29 cellular contexts compared by ENCODE assay signal in genomic region chr15:68367226-68367625, GRCh38.
DNase-seq lines count a peak whose midpoint lies in the region; ATAC-seq and TF ChIP-seq lines count a peak whose summit lies in the region.
"Had no signal": no experiment of that assay in that cellular context is flagged by ENCODE, and none has a peak within 500 bp of the region (broad histone marks: within the 10 kb centered on the region; RNA-seq: fewer than 3 reads in every experiment).

No MANE protein-coding gene starts in this region.

- dilution Hi-C loops in IMR-90 (cut with HindIII; ENCODE audit: low sequenced_read_pairs, unreplicated experiment): no loop called here

- ATAC-seq in IMR-90 (ENCODE audit: low read depth): no peak
- peak; percentile 57 for ATAC-seq in esophagus mucosa
- ATAC-seq in HG03439 (IDR thresholded peaks at IDR 0.05; ENCODE audit: unreplicated experiment): no peak
- ATAC-seq: activated CD8-positive, alpha-beta memory T cell treated with anti-CD3 and anti-CD28 coated beads, Interleukin-2, amount 10 ng/mL, durations not matched to agents 7 days and 5 days; activated T-cell treated with anti-CD3 and anti-CD28 coated beads, Interleukin-2, amount 50 U/mL, for 4 hours; body of pancreas; gastrocnemius medialis; lower lobe of right lung; natural killer cell; stimulated activated naive B cell treated with anti-CD40 and anti-IgM and Interleukin-4, amounts not matched to agents 10 μg/mL and 1 μg/mL and 100 μg/mL, for 72 hours had no signal

- TF ChIP-seq RAD21 in IMR-90 (IDR thresholded peaks at IDR 0.05; ENCODE audit: low read length): no peak

- DNase-seq in breast epithelium (ENCODE audit: low spot score in 2 of 2) (no peak), MCF 10A (ENCODE audit: unreplicated experiment) (no peak), IMR-90 (no peak), uterus (no peak), ureter (ENCODE audit: low spot score) (no peak)
- DNase-seq: activated CD4-positive, alpha-beta T cell treated with anti-CD3 and anti-CD28 coated beads, Interleukin-2, amount 50 U/mL, for 1 hour; activated CD8-positive, alpha-beta memory T cell treated with anti-CD3 and anti-CD28 coated beads, Interleukin-2, amount 10 ng/mL, durations not matched to agents 7 days and 5 days; activated T-cell treated with anti-CD3 and anti-CD28 coated beads, Interleukin-2, amount 50 U/mL, for 4 hours; BE2C; body of pancreas; cerebellar nuclear complex; DMS 273 treated with DMSO at 0.1 percent for 48 hours; gastrocnemius medialis; H7; lower lobe of right lung; natural killer cell; NCI-H1417 treated with DMSO at 0.1 percent for 48 hours; NCI-H345; SHP77; stimulated activated naive B cell treated with anti-CD40 and anti-IgM and Interleukin-4, amounts not matched to agents 10 μg/mL and 1 μg/mL and 100 μg/mL, for 72 hours; T-helper 9 cell had no signal

- no peaks in the 10 kb centered on the region for H3K27me3 Mint-ChIP-seq in MCF 10A (ENCODE audit: insufficient read depth, unreplicated experiment)

- H2BK120ac ChIP-seq in IMR-90 (ENCODE audit: low read depth, low read length): no peak overlapping the region

- no peak overlapping the region for H3K27ac Mint-ChIP-seq in MCF 10A (ENCODE audit: low read depth, unreplicated experiment)
- H3K27ac Mint-ChIP-seq: activated CD8-positive, alpha-beta memory T cell treated with anti-CD3 and anti-CD28 coated beads, Interleukin-2, amount 10 ng/mL, durations not matched to agents 7 days and 5 days; natural killer cell; stimulated activated naive B cell treated with anti-CD40 and anti-IgM and Interleukin-4, amounts not matched to agents 10 μg/mL and 1 μg/mL and 100 μg/mL, for 72 hours had no signal

- H3K36me3 Mint-ChIP-seq in MCF 10A (ENCODE audit: insufficient read depth, unreplicated experiment): no peaks in the 10 kb centered on the region
- H3K36me3 Mint-ChIP-seq: activated CD8-positive, alpha-beta memory T cell treated with anti-CD3 and anti-CD28 coated beads, Interleukin-2, amount 10 ng/mL, durations not matched to agents 7 days and 5 days; natural killer cell; stimulated activated naive B cell treated with anti-CD40 and anti-IgM and Interleukin-4, amounts not matched to agents 10 μg/mL and 1 μg/mL and 100 μg/mL, for 72 hours had no signal

- TF ChIP-seq POLR2A in breast epithelium (IDR thresholded peaks at IDR 0.05) (no peak), IMR-90 (IDR thresholded peaks at IDR 0.05; ENCODE audit: low read depth, low read length) (no peak), uterus (IDR thresholded peaks at IDR 0.05) (no peak)

- CTCF ChIA-PET in MCF 10A (lab: Yijun Ruan, JAX): no interaction called here
- CTCF ChIA-PET in IMR-90 (lab: Yijun Ruan, JAX): no interaction called here

- no peaks in the 10 kb centered on the region for H3K27me3 ChIP-seq in breast epithelium
- no peaks in the 10 kb centered on the region for H3K27me3 ChIP-seq in IMR-90 (ENCODE audit: control insufficient read depth, insufficient read depth, low read length)
- no peaks in the 10 kb centered on the region for H3K27me3 ChIP-seq in uterus
- H3K27me3 ChIP-seq: BE2C, body of pancreas, gastrocnemius medialis, hepatocyte, suprapubic skin had no signal

- H3K79me1 ChIP-seq in IMR-90 (ENCODE audit: low read depth in 1 of 2, low read length in 2 of 2): no peaks in the 10 kb centered on the region

- no peak overlapping the region for H2AK9ac ChIP-seq in IMR-90 (replicated peaks; ENCODE audit: low read depth, low read length, poor library complexity)

- no peak overlapping the region for H2BK5ac ChIP-seq in IMR-90 (ENCODE audit: low read depth, low read length, poor library complexity, severe bottlenecking)

- H3K14ac ChIP-seq in IMR-90 (replicated peaks; ENCODE audit: low read depth, low read length): no peak overlapping the region

- H3K4me3 Mint-ChIP-seq in MCF 10A (ENCODE audit: unreplicated experiment): no peak overlapping the region
- H3K4me3 Mint-ChIP-seq: activated CD8-positive, alpha-beta memory T cell treated with anti-CD3 and anti-CD28 coated beads, Interleukin-2, amount 10 ng/mL, durations not matched to agents 7 days and 5 days; activated T-cell treated with anti-CD3 and anti-CD28 coated beads, Interleukin-2, amount 50 U/mL, for 4 hours; natural killer cell; stimulated activated naive B cell treated with anti-CD40 and anti-IgM and Interleukin-4, amounts not matched to agents 10 μg/mL and 1 μg/mL and 100 μg/mL, for 72 hours had no signal

- TF ChIP-seq CTCF in breast epithelium (IDR thresholded peaks at IDR 0.05) (no peak), MCF 10A (IDR thresholded peaks at IDR 0.05; ENCODE audit: unreplicated experiment) (no peak), IMR-90 (conservative IDR thresholded peaks at IDR 0.05; ENCODE audit: low read depth, low read length) (no peak), uterus (IDR thresholded peaks at IDR 0.05) (no peak)

- H3K18ac ChIP-seq in IMR-90 (ENCODE audit: low read depth, low read length): no peak overlapping the region

- intact Hi-C loops in breast epithelium (cut with DNase I; ENCODE audit: low total_unique reads) (no loop called here), MCF 10A (cut with micrococcal nuclease) (no loop called here), IMR-90 (cut with micrococcal nuclease) (no loop called here), uterus (cut with DNase I; ENCODE audit: low total_unique reads) (no loop called here)

- H2BK20ac ChIP-seq in IMR-90 (ENCODE audit: low read depth, low read length): no peak overlapping the region

- H3K9me3 Mint-ChIP-seq in MCF 10A (ENCODE audit: unreplicated experiment): no peaks in the 10 kb centered on the region
- H3K9me3 Mint-ChIP-seq: activated T-cell treated with anti-CD3 and anti-CD28 coated beads, Interleukin-2, amount 50 U/mL, for 4 hours; natural killer cell; stimulated activated naive B cell treated with anti-CD40 and anti-IgM and Interleukin-4, amounts not matched to agents 10 μg/mL and 1 μg/mL and 100 μg/mL, for 72 hours had no signal

- no peak overlapping the region for H3K9ac ChIP-seq in IMR-90 (ENCODE audit: low read depth, low read length)
- H3K9ac ChIP-seq: KMS-11 had no signal

- BruUV-seq in MCF 10A (replicated peaks; lab: Mats Ljungman, UMichigan): no TSS peak
- BruUV-seq in IMR-90 (replicated peaks; lab: Mats Ljungman, UMichigan): no TSS peak

- H2AFZ ChIP-seq in IMR-90 (replicated peaks; ENCODE audit: low read length, poor library complexity): no peak overlapping the region
- H2AFZ ChIP-seq: hepatocyte, PC-9 had no signal

- H3K36me3 ChIP-seq in breast epithelium (no peaks in the 10 kb centered on the region), IMR-90 (ENCODE audit: control insufficient read depth, insufficient read depth, low read length) (peaks cover 3% of the 10 kb centered on the region; the same call in 1 of the 2 replicates), uterus (no peaks in the 10 kb centered on the region)
- H3K36me3 ChIP-seq: BE2C, gastrocnemius medialis, lower lobe of right lung, suprapubic skin had no signal

- peaks cover 0 to 13% of the 10 kb centered on the region in 2 donors for H3K4me1 ChIP-seq in breast epithelium
- H3K4me1 ChIP-seq in IMR-90 (ENCODE audit: control insufficient read depth, insufficient read depth, low read length): peaks cover 22% of the 10 kb centered on the region
- peaks cover 0 to 30% of the 10 kb centered on the region in 2 donors for H3K4me1 ChIP-seq in uterus
- H3K4me1 ChIP-seq: BE2C, body of pancreas had no signal

- H2BK15ac ChIP-seq in IMR-90 (ENCODE audit: low read depth, low read length): no peak overlapping the region

- H3K23ac ChIP-seq in IMR-90 (ENCODE audit: low read depth, low read length): no peak overlapping the region

- H3K4me2 ChIP-seq in IMR-90 (ENCODE audit: low read depth, low read length): no peak overlapping the region
- H3K4me2 ChIP-seq: hepatocyte, KMS-11, PC-9 had no signal

- WGBS in IMR-90 (ENCODE audit: extremely low coverage in 2 of 2, insufficient read length in 1 of 2), 2 experiments: 92% methylated on average over 2 of the region's 4 CpGs; no CpG with 5 or more reads in 1 of the 2 experiments

- H4K20me1 ChIP-seq in IMR-90 (ENCODE audit: insufficient read depth, low read length): no peaks in the 10 kb centered on the region

- H2AK5ac ChIP-seq in IMR-90 (ENCODE audit: low read depth, low read length): peak overlapping the region; percentile 27; the same call in 1 of the 2 replicates

- H3K4ac ChIP-seq in IMR-90 (ENCODE audit: low read depth, low read length): no peak overlapping the region

- no peak overlapping the region for H4K8ac ChIP-seq in IMR-90 (ENCODE audit: low read depth in 2 of 2, low read length in 2 of 2)

- H4K5ac ChIP-seq in IMR-90 (ENCODE audit: low read depth, low read length): no peak overlapping the region

- H3K27ac ChIP-seq in breast epithelium: peak overlapping the region; percentile 12 to 91
- no peak overlapping the region for H3K27ac ChIP-seq in IMR-90 (ENCODE audit: insufficient read depth, low read length)
- H3K27ac ChIP-seq in uterus: peak overlapping the region; percentile 52 to 73
- H3K27ac ChIP-seq: body of pancreas, hepatocyte, HL-60, KMS-11, lower lobe of right lung, PC-9, suprapubic skin, VCaP had no signal

- H3K4me1 Mint-ChIP-seq in MCF 10A (ENCODE audit: insufficient read depth, unreplicated experiment): no peaks in the 10 kb centered on the region
- H3K4me1 Mint-ChIP-seq: natural killer cell had no signal

- H3K9me1 ChIP-seq in IMR-90 (ENCODE audit: insufficient read depth, low read length): peaks cover 11% of the 10 kb centered on the region

- POLR2A ChIA-PET in MCF 10A (lab: Yijun Ruan, JAX) (no interaction called here), IMR-90 (lab: Charles Lee; ENCODE audit: unreplicated experiment) (no interaction called here)

- no peak overlapping the region for H4K91ac ChIP-seq in IMR-90 (ENCODE audit: insufficient read depth, low read depth, low read length)

- no peak overlapping the region for H3K56ac ChIP-seq in IMR-90 (ENCODE audit: extremely low read depth, insufficient read depth, low read length)

- H3K4me3 ChIP-seq in breast epithelium (no peak overlapping the region), IMR-90 (ENCODE audit: insufficient read depth, low read depth, low read length) (no peak overlapping the region), uterus (no peak overlapping the region)
- H3K4me3 ChIP-seq: body of pancreas, gastrocnemius medialis, hepatocyte, lower lobe of right lung, PC-9, suprapubic skin had no signal

- no peaks in the 10 kb centered on the region for H3K9me3 ChIP-seq in breast epithelium
- H3K9me3 ChIP-seq in IMR-90 (ENCODE audit: control insufficient read depth, insufficient read depth, low read length): no peaks in the 10 kb centered on the region
- H3K9me3 ChIP-seq in uterus: no peaks in the 10 kb centered on the region
- H3K9me3 ChIP-seq: BE2C, body of pancreas, gastrocnemius medialis, lower lobe of right lung, suprapubic skin had no signal

- in situ Hi-C loops in IMR-90 (cut with MboI; ENCODE audit: low sequenced_read_pairs): no loop called here

TF ChIP-seq in IMR-90, 13 proteins besides CTCF, POLR2A, EP300 and RAD21 (continues in another document):
- TF ChIP-seq CHD1 (IDR thresholded peaks at IDR 0.05; ENCODE audit: low read depth, low read length) (no peak), CEBPB (IDR thresholded peaks at IDR 0.05; ENCODE audit: low read depth, low read length) (no peak), BHLHE40 (IDR thresholded peaks at IDR 0.05; ENCODE audit: low read depth, low read length) (no peak)
